Comparison of ENCODE assay signal across 33 cellular contexts in the genomic region with DNA sequence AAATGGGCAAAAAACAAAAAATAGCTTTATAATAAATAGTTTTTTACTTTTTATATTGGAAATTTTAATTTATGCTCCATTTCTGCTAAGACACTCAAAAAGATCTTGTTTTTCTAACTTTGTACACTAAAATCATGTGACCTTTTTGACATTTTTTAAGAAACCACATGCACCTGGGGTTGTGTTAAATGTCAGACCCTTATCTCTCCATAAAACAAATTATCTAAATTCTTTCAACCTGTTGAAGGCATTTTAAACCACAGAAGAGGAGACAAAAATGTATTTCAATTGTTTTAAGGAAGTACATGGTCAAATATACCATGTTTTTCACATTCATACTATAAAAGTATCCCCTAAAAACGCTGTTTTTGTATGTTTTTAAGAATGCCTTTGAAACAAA. TPM values are rescaled to one million over a fixed set of nuclear protein-coding genes. Genes with fewer than 3 reads are reported as not detected.
DNase-seq lines count a peak whose midpoint lies in the region; ATAC-seq, FAIRE-seq and TF ChIP-seq lines count a peak whose summit lies in the region.
"Had no signal": no experiment of that assay in that cellular context is flagged by ENCODE, and none has a peak within 500 bp of the region (broad histone marks: within the 10 kb centered on the region; RNA-seq: fewer than 3 reads in every experiment).

No MANE protein-coding gene starts in this region.

- H3K27me3 Mint-ChIP-seq in activated naive CD8-positive, alpha-beta T cell, result no peaks in the 10 kb centered on the region
- H3K27me3 Mint-ChIP-seq in activated naive CD8-positive, alpha-beta T cell treated with anti-CD3 and anti-CD28 coated beads, Interleukin-2, amount 50 U/mL, for 24 hours, result no peaks in the 10 kb centered on the region
- no peaks in the 10 kb centered on the region for H3K27me3 Mint-ChIP-seq in mesothelial cell of epicardium (ENCODE audit: low read depth)
- H3K27me3 Mint-ChIP-seq: effector memory CD8-positive, alpha-beta T cell; IgD-negative memory B cell; stimulated activated naive B cell treated with anti-CD40 and anti-IgM and Interleukin-4, amounts not matched to agents 10 μg/mL and 1 μg/mL and 100 μg/mL, for 72 hours had no signal

- no TSS peak for BruUV-seq in K562 (replicated peaks; lab: Mats Ljungman, UMichigan)

- H3K4me3 Mint-ChIP-seq in activated naive CD8-positive, alpha-beta T cell, result peak overlapping the region; percentile 61
- no peak overlapping the region for H3K4me3 Mint-ChIP-seq in activated naive CD8-positive, alpha-beta T cell treated with anti-CD3 and anti-CD28 coated beads, Interleukin-2, amount 50 U/mL, for 24 hours
- no peak overlapping the region for H3K4me3 Mint-ChIP-seq in mesothelial cell of epicardium
- H3K4me3 Mint-ChIP-seq: effector memory CD8-positive, alpha-beta T cell; GM23338; IgD-negative memory B cell; immature natural killer cell; nephron had no signal

- ATAC-seq in activated naive CD8-positive, alpha-beta T cell treated with anti-CD3 and anti-CD28 coated beads, Interleukin-2, amount 50 U/mL, for 24 hours, result no peak
- no peak for ATAC-seq in K562
- ATAC-seq: effector memory CD8-positive, alpha-beta T cell; esophagus mucosa; foreskin keratinocyte; GM23338; stimulated activated naive B cell treated with anti-CD40 and anti-IgM and Interleukin-4, amounts not matched to agents 10 μg/mL and 1 μg/mL and 100 μg/mL, for 72 hours had no signal

- intact Hi-C loops in K562 (cut with micrococcal nuclease), result no loop called here

- no peaks in the 10 kb centered on the region for H3K79me2 ChIP-seq in OCI-LY1 (ENCODE audit: insufficient read depth, low read length)
- no peaks in the 10 kb centered on the region for H3K79me2 ChIP-seq in K562 (ENCODE audit: control insufficient read depth, insufficient read depth, low read length)

- DNase-seq in activated naive CD8-positive, alpha-beta T cell treated with anti-CD3 and anti-CD28 coated beads, Interleukin-2, amount 50 U/mL, for 24 hours, result no peak
- DNase-seq in K562 (ENCODE audit: extremely low read depth in 1 of 4, low spot score in 3 of 4) (no peak), kidney tubule cell (ENCODE audit: low spot score) (no peak), mesothelial cell of epicardium (ENCODE audit: low spot score in 2 of 2, unreplicated experiment in 2 of 2) (no peak), pons (ENCODE audit: low spot score) (no peak), NCI-H446 treated with DMSO at 0.1 percent for 48 hours (lab: John Stamatoyannopoulos, UW) (no peak)
- DNase-seq: ACHN; activated effector memory CD4-positive, alpha-beta T cell treated with anti-CD3 and anti-CD28 coated beads, Interleukin-2, amount 50 U/mL, for 16 hours; amygdala; C1 segment of cervical spinal cord; DMS 273 treated with DMSO at 0.1 percent for 48 hours; effector memory CD8-positive, alpha-beta T cell; foreskin keratinocyte; immature natural killer cell; left ventricle myocardium inferior; NCI-H146; NCI-H510A; ovary; spleen; stimulated activated CD4-positive, alpha-beta T cell treated with anti-CD3 and anti-CD28 coated beads, Interleukin-4, amount 100 ng/mL, for 1 hour; stimulated activated naive B cell treated with anti-CD40 and anti-IgM and Interleukin-4, amounts not matched to agents 10 μg/mL and 1 μg/mL and 100 μg/mL, for 72 hours; WERI-Rb-1 had no signal

- no peaks in the 10 kb centered on the region for H4K20me1 ChIP-seq in OCI-LY1 (ENCODE audit: insufficient read depth, low read length)
- H4K20me1 ChIP-seq in K562 (replicated peaks; ENCODE audit: control insufficient read depth, insufficient read depth, low read length), result no peaks in the 10 kb centered on the region

- no peak for FAIRE-seq in K562 (lab: Jason Lieb, UNC)
- FAIRE-seq: bronchial epithelial cell had no signal

- peak overlapping the region; percentile 84 for H3K27ac Mint-ChIP-seq in activated naive CD8-positive, alpha-beta T cell
- no peak overlapping the region for H3K27ac Mint-ChIP-seq in activated naive CD8-positive, alpha-beta T cell treated with anti-CD3 and anti-CD28 coated beads, Interleukin-2, amount 50 U/mL, for 24 hours
- H3K27ac Mint-ChIP-seq in mesothelial cell of epicardium, result no peak overlapping the region
- H3K27ac Mint-ChIP-seq: effector memory CD8-positive, alpha-beta T cell; GM23338; IgD-negative memory B cell; immature natural killer cell; nephron; stimulated activated naive B cell treated with anti-CD40 and anti-IgM and Interleukin-4, amounts not matched to agents 10 μg/mL and 1 μg/mL and 100 μg/mL, for 72 hours had no signal

- TF ChIP-seq RAD21 in K562 (CRISPR knock-in tag; conservative IDR thresholded peaks at IDR 0.05 in 1 of 2, IDR thresholded peaks at IDR 0.05 in 1 of 2), result no peak

- TF ChIP-seq CTCF in OCI-LY1 (IDR thresholded peaks at IDR 0.05; ENCODE audit: low read length) (no peak), K562 (IDR thresholded peaks at IDR 0.05 in 2 of 3, conservative IDR thresholded peaks at IDR 0.05 in 1 of 3; ENCODE audit: insufficient read depth in 2 of 3, low read depth in 1 of 3, low read length in 3 of 3) (no peak), mesothelial cell of epicardium (IDR thresholded peaks at IDR 0.05; ENCODE audit: unreplicated experiment) (no peak)

- H3K4me1 Mint-ChIP-seq in activated naive CD8-positive, alpha-beta T cell (ENCODE audit: low read depth), result peaks cover 32% of the 10 kb centered on the region
- peaks cover 15% of the 10 kb centered on the region for H3K4me1 Mint-ChIP-seq in activated naive CD8-positive, alpha-beta T cell treated with anti-CD3 and anti-CD28 coated beads, Interleukin-2, amount 50 U/mL, for 24 hours
- H3K4me1 Mint-ChIP-seq in mesothelial cell of epicardium, result peaks cover 4% of the 10 kb centered on the region
- H3K4me1 Mint-ChIP-seq: GM23338, immature natural killer cell, nephron had no signal

- H3K36me3 ChIP-seq in OCI-LY1 (ENCODE audit: insufficient read depth, low read length) (peaks cover 37% of the 10 kb centered on the region), K562 (ENCODE audit: control insufficient read depth, insufficient read depth, low read length) (no peaks in the 10 kb centered on the region)
- H3K36me3 ChIP-seq: ovary had no signal

- in situ Hi-C loops in K562 (cut with MboI), result no loop called here

- no peak for TF ChIP-seq POLR2A in K562 (conservative IDR thresholded peaks at IDR 0.05)

- H3K9me3 ChIP-seq in OCI-LY1 (ENCODE audit: low read length) (no peaks in the 10 kb centered on the region), K562 (replicated peaks; ENCODE audit: control insufficient read depth, insufficient read depth, low read depth, low read length) (no peaks in the 10 kb centered on the region)
- H3K9me3 ChIP-seq: left ventricle myocardium inferior, ovary, right atrium auricular region, SJSA1, spleen, suprapubic skin had no signal

- H3K36me3 Mint-ChIP-seq in activated naive CD8-positive, alpha-beta T cell, result peaks cover 15% of the 10 kb centered on the region
- peaks cover 17% of the 10 kb centered on the region for H3K36me3 Mint-ChIP-seq in activated naive CD8-positive, alpha-beta T cell treated with anti-CD3 and anti-CD28 coated beads, Interleukin-2, amount 50 U/mL, for 24 hours (ENCODE audit: low read depth)
- peaks cover 31% of the 10 kb centered on the region for H3K36me3 Mint-ChIP-seq in mesothelial cell of epicardium

- WGBS in K562 (ENCODE audit: insufficient coverage, low coverage, missing lambda C conversion rate), result 13% methylated on average over 1 of the region's 1 CpG

- H3K27me3 ChIP-seq in OCI-LY1 (ENCODE audit: insufficient read depth, low read length) (no peaks in the 10 kb centered on the region), K562 (ENCODE audit: control insufficient read depth in 2 of 2, insufficient read depth in 2 of 2, low read length in 2 of 2) (no peaks in the 10 kb centered on the region)
- H3K27me3 ChIP-seq: foreskin keratinocyte, ovary, right atrium auricular region, SJSA1, spleen, suprapubic skin had no signal

- TF ChIP-seq EP300 in K562 (IDR thresholded peaks at IDR 0.05; ENCODE audit: low read length), result no peak

- H3K9me2 ChIP-seq in OCI-LY1 (ENCODE audit: low read depth, low read length), result no peaks in the 10 kb centered on the region

- no peaks in the 10 kb centered on the region for H3K9me3 Mint-ChIP-seq in activated naive CD8-positive, alpha-beta T cell (ENCODE audit: low read depth)
- no peaks in the 10 kb centered on the region for H3K9me3 Mint-ChIP-seq in activated naive CD8-positive, alpha-beta T cell treated with anti-CD3 and anti-CD28 coated beads, Interleukin-2, amount 50 U/mL, for 24 hours
- H3K9me3 Mint-ChIP-seq in mesothelial cell of epicardium, result no peaks in the 10 kb centered on the region
- H3K9me3 Mint-ChIP-seq: effector memory CD8-positive, alpha-beta T cell; immature natural killer cell; nephron; stimulated activated naive B cell treated with anti-CD40 and anti-IgM and Interleukin-4, amounts not matched to agents 10 μg/mL and 1 μg/mL and 100 μg/mL, for 72 hours had no signal

- peaks cover 27% of the 10 kb centered on the region for H3K4me1 ChIP-seq in OCI-LY1 (ENCODE audit: insufficient read depth, low read length, severe bottlenecking)
- no peaks in the 10 kb centered on the region; a peak in 1 of 5 replicates for H3K4me1 ChIP-seq in K562 (replicated peaks in 1 of 2; ENCODE audit: control insufficient read depth in 2 of 2, insufficient read depth in 2 of 2, low read length in 2 of 2)
- H3K4me1 ChIP-seq: foreskin keratinocyte, left ventricle myocardium inferior, right atrium auricular region, suprapubic skin had no signal

- 0 out of 2 replicates have a peak overlapping the region, but pooled peaks have one; percentile 12 for H3K9ac ChIP-seq in OCI-LY1 (ENCODE audit: low read length)
- no peak overlapping the region for H3K9ac ChIP-seq in K562 (ENCODE audit: insufficient read depth in 1 of 2, low read depth in 2 of 2, low read length in 2 of 2)

- H3K4me3 ChIP-seq in OCI-LY1 (ENCODE audit: low read depth, low read length, poor library complexity, severe bottlenecking) (no peak overlapping the region), K562 (no peak overlapping the region)
- H3K4me3 ChIP-seq: coronary artery, GM23338, left ventricle myocardium inferior, ovary, right atrium auricular region, SJSA1, spleen, suprapubic skin had no signal

- H2AFZ ChIP-seq in OCI-LY1 (ENCODE audit: low read length), result peak overlapping the region; percentile 15; the same call in 1 of the 2 replicates
- H2AFZ ChIP-seq in K562 (ENCODE audit: low read depth, low read length), result no peak overlapping the region
- H2AFZ ChIP-seq: GM23338 had no signal

- CTCF ChIA-PET in K562 (lab: Yijun Ruan, JAX; ENCODE audit: low intra/inter-chr PET ratio), result no interaction called here

- H3K4me2 ChIP-seq in OCI-LY1 (ENCODE audit: low read length) (no peak overlapping the region; the same call in 1 of the 2 replicates), K562 (ENCODE audit: insufficient read depth, low read length) (no peak overlapping the region)
- H3K4me2 ChIP-seq: GM23338 had no signal

- no peaks in the 10 kb centered on the region for H3F3A ChIP-seq in OCI-LY1 (ENCODE audit: insufficient read depth, low read length)

- POLR2A ChIA-PET in K562 (lab: Yijun Ruan, JAX), result interaction anchor here (1.0 kb wide), 1 partner anchor 30 kb away, joined by 3 read pairs; a partner anchor contains a TSS

- H3K27ac ChIP-seq in OCI-LY1 (ENCODE audit: low read depth, low read length, poor library complexity, severe bottlenecking) (peak overlapping the region; percentile 80), K562 (ENCODE audit: extremely low read depth, low read depth, low read length) (no peak overlapping the region)
- H3K27ac ChIP-seq: coronary artery, foreskin keratinocyte, left ventricle myocardium inferior, ovary, right atrium auricular region, SJSA1, spleen, suprapubic skin, WERI-Rb-1 had no signal

- H3K9me1 ChIP-seq in K562 (ENCODE audit: control insufficient read depth, insufficient read depth, low read length), result no peaks in the 10 kb centered on the region

RNA-seq across cellular contexts. Expression of a gene that starts 29.2 kb away (rescaled TPM):
- 18.4 and 50.8 TPM in 2 replicates for total RNA-seq in K562 (2011; cell fraction: chromatin; rRNA removed; ENCODE audit: low replicate concordance)
- total RNA-seq in K562 (2011; cell fraction: nucleolus; rRNA removed), result 3.5 and 8.6 TPM in 2 replicates
- total RNA-seq in K562 (2011; cell fraction: nucleoplasm; rRNA removed), result 11.1 and 17.0 TPM in 2 replicates
- total RNA-seq in K562 (2014; rRNA removed) (7.5 and 9.5 TPM in 2 replicates), K562 (2014; rRNA removed; fragmentation: Illumina TruSeq; extraction: Trizol) (18.7 and 22.0 TPM in 2 replicates), K562 (2015; rRNA removed; fragmentation: Illumina TruSeq; extraction: Trizol) (17.0 and 17.6 TPM in 2 replicates), K562 (2021) (13.2 and 13.4 TPM in 2 replicates), mesothelial cell of epicardium (34.9 to 37.9 TPM (median 35.2 TPM) in 3 replicates)
- polyA plus RNA-seq in K562 (2011; rRNA removed) (13.1 and 20.9 TPM in 2 replicates), K562 (2014; fragmentation: Illumina TruSeq; extraction: Trizol) (13.6 and 16.4 TPM in 2 replicates), K562 (2014; fragmentation: Nextera tagmentation; extraction: Ambion mirVana) (1 to 10 TPM; 6.7 to 7.2 TPM), K562 (2014; rRNA removed) (14.3 and 21.1 TPM in 2 replicates)
- 1.6 and 3.7 TPM in 2 replicates for polyA plus RNA-seq in K562 (2011; cell fraction: cytosol; rRNA removed)
- polyA plus RNA-seq in K562 (2011; cell fraction: nucleus; rRNA removed), result 16.0 and 16.4 TPM in 2 replicates
- 18.4 and 20.6 TPM in 2 replicates for polyA plus RNA-seq in K562 (2012)
- 12.7 and 17.3 TPM in 2 replicates for polyA minus RNA-seq in K562 (2011; rRNA and poly(A)+ RNA removed)
- polyA minus RNA-seq in K562 (2011; cell fraction: cytosol; rRNA and poly(A)+ RNA removed), result 2.5 and 5.2 TPM in 2 replicates
- polyA minus RNA-seq in K562 (2011; cell fraction: nucleus; rRNA and poly(A)+ RNA removed), result 12.5 and 22.4 TPM in 2 replicates

RNA-seq across cellular contexts. Expression of a gene that starts 29.7 kb away (rescaled TPM):
- total RNA-seq in K562 (2011; cell fraction: chromatin; rRNA removed; ENCODE audit: low replicate concordance), result 157 and 734 TPM in 2 replicates
- total RNA-seq in K562 (2011; cell fraction: nucleolus; rRNA removed), result 85.2 and 108 TPM in 2 replicates
- 165 and 177 TPM in 2 replicates for total RNA-seq in K562 (2011; cell fraction: nucleoplasm; rRNA removed)
- total RNA-seq in K562 (2014; rRNA removed) (145 and 201 TPM in 2 replicates), K562 (2014; rRNA removed; fragmentation: Illumina TruSeq; extraction: Trizol) (271 and 309 TPM in 2 replicates), K562 (2015; rRNA removed; fragmentation: Illumina TruSeq; extraction: Trizol) (270 and 326 TPM in 2 replicates), K562 (2021) (162 and 176 TPM in 2 replicates), mesothelial cell of epicardium (50.7 to 57.4 TPM (median 53.2 TPM) in 3 replicates)
- polyA plus RNA-seq in K562 (2011; rRNA removed) (98.2 and 136 TPM in 2 replicates), K562 (2014; fragmentation: Illumina TruSeq; extraction: Trizol) (233 and 347 TPM in 2 replicates), K562 (2014; fragmentation: Nextera tagmentation; extraction: Ambion mirVana) (100 to 1,000 TPM in 1 of 2 experiments, 10 to 100 TPM in 1; 87.9 to 105 TPM), K562 (2014; rRNA removed) (185 and 198 TPM in 2 replicates)
- 45.7 and 51.3 TPM in 2 replicates for polyA plus RNA-seq in K562 (2011; cell fraction: cytosol; rRNA removed)
- polyA plus RNA-seq in K562 (2011; cell fraction: nucleus; rRNA removed), result 207 and 208 TPM in 2 replicates
- polyA plus RNA-seq in K562 (2012), result 125 and 136 TPM in 2 replicates
- polyA minus RNA-seq in K562 (2011; rRNA and poly(A)+ RNA removed), result 113 and 150 TPM in 2 replicates
- polyA minus RNA-seq in K562 (2011; cell fraction: cytosol; rRNA and poly(A)+ RNA removed), result 38.2 and 42.8 TPM in 2 replicates
- polyA minus RNA-seq in K562 (2011; cell fraction: nucleus; rRNA and poly(A)+ RNA removed), result 168 and 288 TPM in 2 replicates
